26 cellular contexts compared by ENCODE assay signal in genomic region chr7:6500691-6501090, GRCh38. TPM values are rescaled to one million over a fixed set of nuclear protein-coding genes. Genes with fewer than 3 reads are reported as not detected.
DNase-seq lines count a peak whose midpoint lies in the region; ATAC-seq, FAIRE-seq and TF ChIP-seq lines count a peak whose summit lies in the region.
"Had no signal": no experiment of that assay in that cellular context is flagged by ENCODE, and none has a peak within 500 bp of the region (broad histone marks: within the 10 kb centered on the region; RNA-seq: fewer than 3 reads in every experiment).

No MANE protein-coding gene starts in this region.

- no peaks in the 10 kb centered on the region for H3K4me1 ChIP-seq in right cardiac atrium (ENCODE audit: control insufficient read depth, insufficient read depth, low read length)
- H3K4me1 ChIP-seq in H1 (replicated peaks in 1 of 4; ENCODE audit: control insufficient read depth in 3 of 4, insufficient read depth in 4 of 4, low read length in 3 of 4) = peaks cover 0 to 14% (median 6%) of the 10 kb centered on the region in 4 experiments; a peak in 6 of 7 replicates
- peaks cover 0 to 6% of the 10 kb centered on the region in 2 donors for H3K4me1 ChIP-seq in kidney (ENCODE audit: control insufficient read depth in 1 of 2, insufficient read depth in 1 of 2, low read depth in 1 of 2, low read length in 2 of 2)

- TF ChIP-seq RAD21 in H1 (IDR thresholded peaks at IDR 0.05 in 1 of 2, conservative IDR thresholded peaks at IDR 0.05 in 1 of 2; ENCODE audit: low read depth in 2 of 2, low read length in 2 of 2) = no peak

- no peak overlapping the region for H3K4me3 ChIP-seq in right cardiac atrium (ENCODE audit: low read length)
- no peak overlapping the region for H3K4me3 ChIP-seq in H1 (ENCODE audit: extremely low read depth in 1 of 4, insufficient read depth in 2 of 4, low read depth in 3 of 4, low read length in 4 of 4)
- H3K4me3 ChIP-seq in kidney (ENCODE audit: low read length in 2 of 2) = no peak overlapping the region
- H3K4me3 ChIP-seq: GM23248, MG63, PC-9, SJSA1 had no signal

- H3K27ac ChIP-seq in right cardiac atrium (ENCODE audit: low read length) (peak overlapping the region; percentile 4), H1 (ENCODE audit: low read depth, low read length) (no peak overlapping the region), kidney (ENCODE audit: low read depth in 2 of 2, low read length in 2 of 2) (no peak overlapping the region)
- H3K27ac ChIP-seq: GM23248, PC-9, SJSA1 had no signal

- H3K9me3 ChIP-seq in right cardiac atrium (ENCODE audit: control insufficient read depth, low read length) = no peaks in the 10 kb centered on the region
- no peaks in the 10 kb centered on the region for H3K9me3 ChIP-seq in H1 (ENCODE audit: insufficient read depth in 2 of 2, low read depth in 1 of 2, low read length in 1 of 2)
- H3K9me3 ChIP-seq in kidney (ENCODE audit: control insufficient read depth in 1 of 2, low read length in 2 of 2) = no peaks in the 10 kb centered on the region
- H3K9me3 ChIP-seq: Caco-2, MG63 had no signal

- H3K23me2 ChIP-seq in H1 (ENCODE audit: low read depth, low read length) = peaks cover 11% of the 10 kb centered on the region; the same call in 1 of the 2 replicates

- 68% methylated on average over 1 of the region's 1 CpG for WGBS in right cardiac atrium
- 75% methylated on average over 1 of the region's 1 CpG; no CpG with 5 or more reads in 1 of the 2 experiments for WGBS in H1 (ENCODE audit: extremely low coverage in 1 of 2, insufficient coverage in 1 of 2, insufficient read length in 1 of 2, insufficient replicate concordance in 2 of 2, low coverage in 1 of 2, low lambda C conversion rate in 2 of 2, missing lambda C conversion rate in 1 of 2), 2 experiments

- TF ChIP-seq POLR2A in H1 (IDR thresholded peaks at IDR 0.05; ENCODE audit: control extremely low read depth in 1 of 2, low read depth in 2 of 2, low read length in 2 of 2) = no peak

- H3K79me2 ChIP-seq in H1 (ENCODE audit: control insufficient read depth in 1 of 2, insufficient read depth in 2 of 2, low read length in 2 of 2) = peaks cover 0 to 2% of the 10 kb centered on the region in 2 experiments; a peak in 1 of 4 replicates

- DNase-seq in right cardiac atrium = no peak
- no peak for DNase-seq in cardiac septum (ENCODE audit: low spot score)
- peak; percentile 70 to 91 for DNase-seq in NCI-H524 (lab: John Stamatoyannopoulos, UW)
- DNase-seq in H1 (ENCODE audit: low read depth in 1 of 2, low spot score in 2 of 2) = no peak
- no peak for DNase-seq in kidney
- no peak for DNase-seq in NCI-H1105 (lab: John Stamatoyannopoulos, UW)
- DNase-seq: Caco-2; CD4-positive, alpha-beta memory T cell; DMS79 treated with DMSO at 0.1 percent for 48 hours; GM23248; H9; KG1; MG63; NCI-H1417; NCI-H1694; NCI-H2081; NCI-H2227 treated with DMSO at 0.1 percent for 48 hours; PC-9 had no signal

- H3K56ac ChIP-seq in H1 (replicated peaks; ENCODE audit: insufficient read length, low read depth, low read length) = no peak overlapping the region

- TF ChIP-seq CTCF in H1 (IDR thresholded peaks at IDR 0.05; ENCODE audit: control extremely low read depth in 1 of 3, insufficient read depth in 1 of 3, low read depth in 1 of 3, low read length in 3 of 3) (no peak), kidney (IDR thresholded peaks at IDR 0.05; ENCODE audit: borderline replicate concordance, extremely low read depth, insufficient read depth) (no peak)

- no peak overlapping the region for H2BK20ac ChIP-seq in H1 (ENCODE audit: low read length)

- H4K5ac ChIP-seq in H1 (ENCODE audit: insufficient read length, low read depth, low read length) = no peak overlapping the region

- H3K23ac ChIP-seq in H1 (ENCODE audit: insufficient read length) = no peak overlapping the region

- POLR2A ChIA-PET in H1 (lab: Charles Lee; ENCODE audit: partially characterized antibody) = interaction anchor here (1.3 to 1.4 kb wide), 2 partner anchors 9 to 89 kb away, joined by 3 read pairs; partner anchors contain the start of gene INTS15

- no peak overlapping the region for H3K4me2 ChIP-seq in H1 (ENCODE audit: insufficient read depth in 1 of 2, low read depth in 2 of 2, low read length in 2 of 2)
- H3K4me2 ChIP-seq: PC-9 had no signal

- FAIRE-seq in H1 (lab: Jason Lieb, UNC) = no peak
- FAIRE-seq in kidney (lab: Jason Lieb, UNC) = no peak
- FAIRE-seq: GM18507 had no signal

- no peaks in the 10 kb centered on the region for H3K27me3 ChIP-seq in right cardiac atrium (ENCODE audit: control insufficient read depth, insufficient read depth)
- peaks cover 0 to 5% (median 1%) of the 10 kb centered on the region in 4 experiments; a peak in 4 of 7 replicates for H3K27me3 ChIP-seq in H1 (replicated peaks in 1 of 4; ENCODE audit: control insufficient read depth in 3 of 4, extremely low read depth in 1 of 4, insufficient read depth in 3 of 4, low read length in 3 of 4)
- H3K27me3 ChIP-seq: MG63, SJSA1 had no signal

- CTCF ChIA-PET in H1 (lab: Charles Lee; ENCODE audit: partially characterized antibody) = interaction anchor here (0.6 to 1.6 kb wide), 3 partner anchors 13 to 425 kb away, joined by 3 to 5 read pairs (median 3); no protein-coding TSS in a partner anchor

- no peak overlapping the region for H3K14ac ChIP-seq in H1 (ENCODE audit: insufficient read length)

- H3K36me3 ChIP-seq in H1 (ENCODE audit: control insufficient read depth in 2 of 4, insufficient read depth in 4 of 4, low read length in 3 of 4) (no peaks in the 10 kb centered on the region; a peak in 1 of 8 replicates), kidney (ENCODE audit: control insufficient read depth in 1 of 2, insufficient read depth in 2 of 2, low read length in 2 of 2) (no peaks in the 10 kb centered on the region)
- H3K36me3 ChIP-seq: MG63, SJSA1 had no signal

- H2BK120ac ChIP-seq in H1 (replicated peaks; ENCODE audit: low read depth, low read length) = no peak overlapping the region

- no peak overlapping the region for H2BK15ac ChIP-seq in H1 (ENCODE audit: low read length)

- no peak overlapping the region for H3K4ac ChIP-seq in H1 (replicated peaks; ENCODE audit: insufficient read length, low read depth, low read length)

- H3K18ac ChIP-seq in H1 (ENCODE audit: extremely low read depth, low read length) = no peak overlapping the region

- H2BK5ac ChIP-seq in H1 (ENCODE audit: low read depth, low read length) = no peak overlapping the region

- no peaks in the 10 kb centered on the region for H4K20me1 ChIP-seq in H1 (replicated peaks in 1 of 2; ENCODE audit: control insufficient read depth in 1 of 2, insufficient read depth in 2 of 2, low read length in 2 of 2)

- intact Hi-C loops in right cardiac atrium (cut with DNase I) = no loop called here
- intact Hi-C loops in cardiac septum (cut with DNase I) = no loop called here
- intact Hi-C loops in kidney (cut with DNase I) = no loop called here

- H2AK5ac ChIP-seq in H1 (ENCODE audit: low read depth, low read length) = no peak overlapping the region

- H2BK12ac ChIP-seq in H1 (ENCODE audit: low read depth, low read length) = no peak overlapping the region

- H3K9ac ChIP-seq in H1 (replicated peaks in 1 of 4; ENCODE audit: extremely low read depth in 1 of 4, low read depth in 3 of 4, low read length in 3 of 4) = no peak overlapping the region
- no peak overlapping the region for H3K9ac ChIP-seq in kidney (ENCODE audit: low read length in 2 of 2)
- H3K9ac ChIP-seq: GM23248 had no signal

- no peak for ATAC-seq in right cardiac atrium
- ATAC-seq in GM21528 (IDR thresholded peaks at IDR 0.05; ENCODE audit: low FRiP score, unreplicated experiment) = no peak
- ATAC-seq: Right ventricle myocardium inferior had no signal

- no peak overlapping the region for H2AFZ ChIP-seq in H1 (ENCODE audit: low read length)
- H2AFZ ChIP-seq: GM23248, PC-9 had no signal

- H4K8ac ChIP-seq in H1 (ENCODE audit: extremely low read depth, insufficient read depth, low read length) = peak overlapping the region; percentile 35; the same call in 1 of the 2 replicates

- H4K91ac ChIP-seq in H1 (replicated peaks; ENCODE audit: insufficient read length, low read length) = no peak overlapping the region

- H3K79me1 ChIP-seq in H1 (ENCODE audit: low read depth, low read length) = no peaks in the 10 kb centered on the region

- no peak for TF ChIP-seq EP300 in H1 (IDR thresholded peaks at IDR 0.05; ENCODE audit: borderline replicate concordance in 1 of 2, low read depth in 2 of 2, low read length in 2 of 2)

RNA-seq across cellular contexts. Expression of gene KDELR2, which starts 16.7 kb away (rescaled TPM):
- 100 to 1,000 TPM in 1 of 4 donors, 10 to 100 TPM in 3; 56.0 to 114 (median 79.5) TPM for total RNA-seq in right cardiac atrium
- polyA plus RNA-seq in right cardiac atrium = 58.1 TPM
- 61.2 TPM for total RNA-seq in cardiac septum
- 75.3 and 82.9 TPM in 2 replicates for total RNA-seq in H1 (2021; fragmentation: NEBNext Ultra II Directional; extraction: Animal tissue kit (Norgen Biotek cat#: 25700))
- polyA plus RNA-seq in H1 (2011; rRNA removed) = 54.1 and 66.8 TPM in 2 replicates
- polyA plus RNA-seq in H1 (2011; cell fraction: cytosol; rRNA removed) = 48.6 TPM
- polyA plus RNA-seq in H1 (2011; cell fraction: nucleus; rRNA removed) = 21.9 TPM
- 45.3 to 54.2 TPM (median 47.7 TPM) in 4 replicates for polyA plus RNA-seq in H1 (2012, experiment 1 of 2)
- 35.5 TPM for polyA plus RNA-seq in H1 (2012, experiment 2 of 2)
- polyA plus RNA-seq in H1 (2013, experiment 1 of 2) = 79.4 TPM
- 94.5 TPM for polyA plus RNA-seq in H1 (2013, experiment 2 of 2)
- polyA minus RNA-seq in H1 (2011; rRNA and poly(A)+ RNA removed) = 57.5 and 65.0 TPM in 2 replicates
- polyA minus RNA-seq in H1 (2011; cell fraction: cytosol; rRNA and poly(A)+ RNA removed) = 36.8 TPM
- polyA minus RNA-seq in H1 (2011; cell fraction: nucleus; rRNA and poly(A)+ RNA removed) = 25.1 TPM
- 109 TPM for total RNA-seq in kidney
- polyA plus RNA-seq in kidney (ENCODE audit: insufficient read depth, low read depth, low replicate concordance) = 108 TPM

RNA-seq across cellular contexts. Expression of gene GRID2IP, which starts 50.6 kb away (rescaled TPM):
- under 1 TPM in 2 of 4 donors, not detected in 2; 0.09 to 0.20 TPM for total RNA-seq in right cardiac atrium
- 0.05 TPM for polyA plus RNA-seq in right cardiac atrium
- total RNA-seq in cardiac septum = not detected
- total RNA-seq in H1 (2021; fragmentation: NEBNext Ultra II Directional; extraction: Animal tissue kit (Norgen Biotek cat#: 25700)) = 1.0 and 1.3 TPM in 2 replicates
- polyA plus RNA-seq in H1 (2011; rRNA removed) = 0.80 and 1.5 TPM in 2 replicates
- polyA plus RNA-seq in H1 (2011; cell fraction: cytosol; rRNA removed) = 1.2 TPM
- polyA plus RNA-seq in H1 (2011; cell fraction: nucleus; rRNA removed) = 4.7 TPM
- 0.54 to 1.5 TPM (median 0.94 TPM) in 4 replicates for polyA plus RNA-seq in H1 (2012, experiment 1 of 2)
- 0.38 TPM for polyA plus RNA-seq in H1 (2012, experiment 2 of 2)
- polyA plus RNA-seq in H1 (2013, experiment 1 of 2) = 0.67 TPM
- polyA plus RNA-seq in H1 (2013, experiment 2 of 2) = 0.64 TPM
- polyA minus RNA-seq in H1 (2011; rRNA and poly(A)+ RNA removed) = 1.0 and 1.7 TPM in 2 replicates
- 2.3 TPM for polyA minus RNA-seq in H1 (2011; cell fraction: cytosol; rRNA and poly(A)+ RNA removed)
- 4.9 TPM for polyA minus RNA-seq in H1 (2011; cell fraction: nucleus; rRNA and poly(A)+ RNA removed)
- 0.76 TPM for total RNA-seq in kidney
- 0.11 TPM for polyA plus RNA-seq in kidney (ENCODE audit: insufficient read depth, low read depth, low replicate concordance)
- total RNA-seq: A673, GM23248, HT1080, NCI-H460, Right ventricle myocardium inferior, RPMI7951, SJSA1 had no signal
- polyA plus RNA-seq: GM23248 had no signal

RNA-seq across cellular contexts. Expression of gene DAGLB, which starts 52.9 kb away (rescaled TPM):
- 1 to 10 TPM; 7.9 to 9.9 (median 9.1) TPM for total RNA-seq in right cardiac atrium
- 5.4 TPM for polyA plus RNA-seq in right cardiac atrium
- 7.3 TPM for total RNA-seq in cardiac septum
- total RNA-seq in H1 (2021; fragmentation: NEBNext Ultra II Directional; extraction: Animal tissue kit (Norgen Biotek cat#: 25700)) = 22.1 and 27.0 TPM in 2 replicates
- 39.6 and 43.3 TPM in 2 replicates for polyA plus RNA-seq in H1 (2011; rRNA removed)
- 26.5 TPM for polyA plus RNA-seq in H1 (2011; cell fraction: cytosol; rRNA removed)
- 48.0 TPM for polyA plus RNA-seq in H1 (2011; cell fraction: nucleus; rRNA removed)
- polyA plus RNA-seq in H1 (2012, experiment 1 of 2) = 22.5 to 29.8 TPM (median 25.0 TPM) in 4 replicates
- 26.1 TPM for polyA plus RNA-seq in H1 (2012, experiment 2 of 2)
- 27.5 TPM for polyA plus RNA-seq in H1 (2013, experiment 1 of 2)
- polyA plus RNA-seq in H1 (2013, experiment 2 of 2) = 25.2 TPM
- 70.6 and 75.3 TPM in 2 replicates for polyA minus RNA-seq in H1 (2011; rRNA and poly(A)+ RNA removed)
- polyA minus RNA-seq in H1 (2011; cell fraction: cytosol; rRNA and poly(A)+ RNA removed) = 28.5 TPM
- polyA minus RNA-seq in H1 (2011; cell fraction: nucleus; rRNA and poly(A)+ RNA removed) = 69.8 TPM
- total RNA-seq in kidney = 25.6 TPM
- polyA plus RNA-seq in kidney (ENCODE audit: insufficient read depth, low read depth, low replicate concordance) = 7.7 TPM

Comparison
In these comparisons a context has a peak if more than half of its experiments do, and no peak if none do; other contexts are left out.
1. DNase-seq: peak in NCI-H524 (2 of 2); none in right cardiac atrium (0 of 3), cardiac septum (single experiment), H1 (0 of 2), kidney (single experiment) and NCI-H1105 (single experiment).